ENCODE assay signal across 28 cellular contexts in the genomic region with DNA sequence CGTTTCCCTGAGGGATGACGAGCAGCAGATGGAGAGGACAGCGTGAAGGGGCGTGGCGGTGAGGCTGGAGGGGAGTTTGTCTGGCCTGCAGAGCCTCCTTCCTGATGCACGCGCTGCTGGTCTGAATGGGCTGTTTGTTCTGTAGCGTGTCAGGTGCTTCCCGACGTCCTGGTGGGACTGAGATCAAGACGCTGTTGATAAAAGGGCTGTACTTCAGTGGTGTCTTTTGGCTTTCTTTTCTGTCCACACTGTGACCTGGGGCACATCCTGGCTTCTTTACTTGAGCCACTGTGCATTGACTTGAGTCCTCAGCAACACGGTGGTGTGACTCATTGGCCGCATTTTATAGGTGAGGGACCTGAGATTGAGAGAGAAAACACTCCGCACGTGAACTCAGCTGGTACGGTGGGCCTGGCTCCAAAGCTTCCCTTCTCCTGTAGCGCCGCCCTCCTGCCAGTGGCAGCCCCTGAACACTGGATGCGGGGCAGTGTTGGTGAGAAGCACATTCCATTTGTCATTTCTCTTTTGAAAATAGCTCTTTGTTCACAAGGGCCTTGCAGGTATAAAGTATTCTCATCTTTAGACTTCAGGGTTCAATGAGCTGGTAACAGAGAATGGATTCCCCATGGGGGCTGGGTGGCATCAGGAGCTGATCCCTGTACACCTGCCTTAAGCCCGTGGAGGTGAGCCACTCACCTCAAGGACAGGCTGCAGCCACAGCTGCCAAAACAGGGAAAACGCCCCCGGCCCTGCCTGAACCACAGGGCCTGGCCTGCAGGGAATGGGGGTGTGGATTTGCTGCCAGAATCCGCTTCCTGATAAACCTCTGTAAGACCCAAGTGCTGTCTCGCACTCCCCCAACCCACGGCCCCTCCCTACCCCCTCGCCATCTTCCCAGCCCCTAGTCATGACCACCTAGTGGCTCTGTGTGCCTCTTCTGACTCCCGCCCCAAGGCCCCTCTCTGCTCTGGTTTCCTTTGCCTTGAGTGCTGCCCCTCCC. TPM values are rescaled to one million over a fixed set of nuclear protein-coding genes. Genes with fewer than 3 reads are reported as not detected.
DNase-seq lines count a peak whose midpoint lies in the region; ATAC-seq, FAIRE-seq and TF ChIP-seq lines count a peak whose summit lies in the region.
"Had no signal": no experiment of that assay in that cellular context is flagged by ENCODE, and none has a peak within 500 bp of the region (broad histone marks: within the 10 kb centered on the region; RNA-seq: fewer than 3 reads in every experiment).

No MANE protein-coding gene starts in this region.

- peaks cover 19% of the 10 kb centered on the region for H3K4me1 ChIP-seq in CD8-positive, alpha-beta T cell (ENCODE audit: insufficient read depth, low read length)
- H3K4me1 ChIP-seq in K562 (replicated peaks in 1 of 2; ENCODE audit: control insufficient read depth in 2 of 2, insufficient read depth in 2 of 2, low read length in 2 of 2) (peaks cover 0 to 6% of the 10 kb centered on the region in 2 experiments; a peak in 2 of 5 replicates), colonic mucosa (no peaks in the 10 kb centered on the region)
- H3K4me1 ChIP-seq: SJCRH30, tibial artery had no signal

- in situ Hi-C loops in K562 (cut with MboI) = no loop called here

- no peak for FAIRE-seq in K562 (lab: Jason Lieb, UNC)
- FAIRE-seq: endothelial cell of umbilical vein, G401.6, GM18507 had no signal

- no peaks in the 10 kb centered on the region for H3K27me3 ChIP-seq in CD4-positive, alpha-beta T cell (ENCODE audit: control insufficient read depth, insufficient read depth, low read length)
- no peaks in the 10 kb centered on the region for H3K27me3 ChIP-seq in CD8-positive, alpha-beta T cell (ENCODE audit: insufficient read depth, low read length)
- peaks cover 7 to 45% of the 10 kb centered on the region in 2 experiments; a peak in 4 of 5 replicates for H3K27me3 ChIP-seq in K562 (ENCODE audit: control insufficient read depth in 2 of 2, insufficient read depth in 2 of 2, low read length in 2 of 2)
- no peaks in the 10 kb centered on the region for H3K27me3 ChIP-seq in colonic mucosa
- H3K27me3 ChIP-seq: SJCRH30, tibial artery had no signal

- POLR2A ChIA-PET in CD4-positive, alpha-beta T cell (lab: Charles Lee) = no interaction called here
- POLR2A ChIA-PET in CD8-positive, alpha-beta T cell (lab: Charles Lee) = no interaction called here
- POLR2A ChIA-PET in K562 (lab: Yijun Ruan, JAX) = interaction anchor here (0.7 to 2.3 kb wide), 3 partner anchors 9 to 1037 kb away, joined by 3 to 5 read pairs (median 4); no protein-coding TSS in a partner anchor

- no peak overlapping the region for H3K4me2 ChIP-seq in K562 (ENCODE audit: insufficient read depth, low read length)
- H3K4me2 ChIP-seq: PC-9 had no signal

- peak overlapping the region; percentile 26 for H3K27ac Mint-ChIP-seq in CD4-positive, alpha-beta T cell
- H3K27ac Mint-ChIP-seq in CD8-positive, alpha-beta T cell = peak overlapping the region; percentile 69
- H3K27ac Mint-ChIP-seq in nephron progenitor cell = peak overlapping the region; percentile 10
- H3K27ac Mint-ChIP-seq: activated naive CD4-positive, alpha-beta T cell treated with anti-CD3 and anti-CD28 coated beads, Interleukin-2, amount 10 ng/mL, durations not matched to agents 7 days and 5 days; naive B cell had no signal

- TF ChIP-seq POLR2A in K562 (conservative IDR thresholded peaks at IDR 0.05) = no peak

- no peak overlapping the region for H3K27ac ChIP-seq in CD4-positive, alpha-beta T cell (ENCODE audit: low read depth, low read length)
- H3K27ac ChIP-seq in CD8-positive, alpha-beta T cell (ENCODE audit: low read depth, low read length) = no peak overlapping the region
- H3K27ac ChIP-seq in K562 (ENCODE audit: extremely low read depth, low read depth, low read length) (no peak overlapping the region), colonic mucosa (no peak overlapping the region)
- H3K27ac ChIP-seq: C4-2B, GM23248, PC-9, SJCRH30, tibial artery had no signal

- TF ChIP-seq RAD21 in K562 (CRISPR knock-in tag; conservative IDR thresholded peaks at IDR 0.05 in 1 of 2, IDR thresholded peaks at IDR 0.05 in 1 of 2) = no peak

- H2AFZ ChIP-seq in K562 (ENCODE audit: low read depth, low read length) = no peak overlapping the region
- H2AFZ ChIP-seq: GM23248, PC-9 had no signal

- 35% methylated on average over 26 of the region's 27 CpGs for WGBS in K562 (ENCODE audit: insufficient coverage, low coverage, missing lambda C conversion rate)

- H3K9ac ChIP-seq in K562 (ENCODE audit: insufficient read depth in 1 of 2, low read depth in 2 of 2, low read length in 2 of 2) (peak overlapping the region in 1 of 2 experiments; percentile 52; a peak in 2 of 4 replicates), colonic mucosa (ENCODE audit: low read depth in 2 of 2, low read length in 2 of 2) (no peak overlapping the region)
- H3K9ac ChIP-seq: GM23248 had no signal

- TF ChIP-seq CTCF in CD4-positive, alpha-beta T cell (IDR thresholded peaks at IDR 0.05) = no peak
- TF ChIP-seq CTCF in CD8-positive, alpha-beta T cell (IDR thresholded peaks at IDR 0.05) = no peak
- TF ChIP-seq CTCF in K562 (IDR thresholded peaks at IDR 0.05 in 2 of 3, conservative IDR thresholded peaks at IDR 0.05 in 1 of 3; ENCODE audit: insufficient read depth in 2 of 3, low read depth in 1 of 3, low read length in 3 of 3) (no peak), nephron progenitor cell (IDR thresholded peaks at IDR 0.05) (no peak), colonic mucosa (IDR thresholded peaks at IDR 0.05) (no peak)

- no peaks in the 10 kb centered on the region for H3K9me3 ChIP-seq in CD4-positive, alpha-beta T cell (ENCODE audit: control insufficient read depth, low read length)
- no peaks in the 10 kb centered on the region for H3K9me3 ChIP-seq in CD8-positive, alpha-beta T cell (ENCODE audit: low read length)
- H3K9me3 ChIP-seq in K562 (replicated peaks; ENCODE audit: control insufficient read depth, insufficient read depth, low read depth, low read length) = no peaks in the 10 kb centered on the region
- H3K9me3 ChIP-seq in colonic mucosa = no peaks in the 10 kb centered on the region
- H3K9me3 ChIP-seq: SJCRH30, tibial artery had no signal

- no peaks in the 10 kb centered on the region for H3K27me3 Mint-ChIP-seq in CD4-positive, alpha-beta T cell
- no peaks in the 10 kb centered on the region for H3K27me3 Mint-ChIP-seq in CD8-positive, alpha-beta T cell (ENCODE audit: low read depth)
- peaks cover 2% of the 10 kb centered on the region for H3K27me3 Mint-ChIP-seq in nephron progenitor cell (ENCODE audit: low read depth, poor library complexity)
- H3K27me3 Mint-ChIP-seq: activated naive CD4-positive, alpha-beta T cell treated with anti-CD3 and anti-CD28 coated beads, Interleukin-2, amount 10 ng/mL, durations not matched to agents 7 days and 5 days; naive B cell; T-cell had no signal

- no peak overlapping the region for H3K4me3 ChIP-seq in CD8-positive, alpha-beta T cell (ENCODE audit: low read depth, low read length)
- H3K4me3 ChIP-seq in K562 (no peak overlapping the region), colonic mucosa (no peak overlapping the region)
- H3K4me3 ChIP-seq: GM23248, PC-9, SJCRH30, tibial artery had no signal

- no peaks in the 10 kb centered on the region for H3K9me3 Mint-ChIP-seq in CD4-positive, alpha-beta T cell
- no peaks in the 10 kb centered on the region for H3K9me3 Mint-ChIP-seq in CD8-positive, alpha-beta T cell
- no peaks in the 10 kb centered on the region for H3K9me3 Mint-ChIP-seq in nephron progenitor cell
- H3K9me3 Mint-ChIP-seq: activated naive CD4-positive, alpha-beta T cell treated with anti-CD3 and anti-CD28 coated beads, Interleukin-2, amount 10 ng/mL, durations not matched to agents 7 days and 5 days; activated T-cell treated with anti-CD3 and anti-CD28 coated beads, Interleukin-2, amount 50 U/mL, for 4 hours had no signal

- no peak for ATAC-seq in CD4-positive, alpha-beta T cell (ENCODE audit: poor library complexity)
- no peak for ATAC-seq in CD8-positive, alpha-beta T cell
- ATAC-seq in K562 = no peak; the same call in 1 of the 3 replicates
- ATAC-seq in GM21381 (IDR thresholded peaks at IDR 0.05; ENCODE audit: unreplicated experiment) = no peak
- ATAC-seq in HG03097 (IDR thresholded peaks at IDR 0.05; ENCODE audit: low FRiP score, unreplicated experiment) = no peak
- ATAC-seq: activated T-cell treated with anti-CD3 and anti-CD28 coated beads, Interleukin-2, amount 50 U/mL, for 4 hours; T-cell had no signal

- peaks cover 7% of the 10 kb centered on the region for H3K36me3 ChIP-seq in CD8-positive, alpha-beta T cell (ENCODE audit: insufficient read depth, low read length)
- H3K36me3 ChIP-seq in K562 (ENCODE audit: control insufficient read depth, insufficient read depth, low read length) (peaks cover 20% of the 10 kb centered on the region; the same call in 2 of the 3 replicates), colonic mucosa (peaks cover 10% of the 10 kb centered on the region)
- H3K36me3 ChIP-seq: SJCRH30 had no signal

- H3K36me3 Mint-ChIP-seq in CD4-positive, alpha-beta T cell (ENCODE audit: low read depth) = peaks cover 58% of the 10 kb centered on the region
- H3K36me3 Mint-ChIP-seq in CD8-positive, alpha-beta T cell = peaks cover 71% of the 10 kb centered on the region
- H3K36me3 Mint-ChIP-seq in nephron progenitor cell (ENCODE audit: low read depth) = peaks cover 38% of the 10 kb centered on the region

- intact Hi-C loops in CD4-positive, alpha-beta T cell (cut with DNase I, micrococcal nuclease) = no loop called here
- intact Hi-C loops in CD8-positive, alpha-beta T cell (cut with DNase I, micrococcal nuclease) = no loop called here
- intact Hi-C loops in K562 (cut with micrococcal nuclease) (no loop called here), colonic mucosa (cut with DNase I) (no loop called here)

- no peak for DNase-seq in CD4-positive, alpha-beta T cell
- no peak for DNase-seq in CD8-positive, alpha-beta T cell
- DNase-seq in K562 (ENCODE audit: extremely low read depth in 1 of 4, low spot score in 3 of 4) (no peak), nephron progenitor cell (no peak), colonic mucosa (no peak)
- DNase-seq: activated naive CD4-positive, alpha-beta T cell treated with anti-CD3 and anti-CD28 coated beads, Interleukin-2, amount 10 ng/mL, durations not matched to agents 7 days and 5 days; activated T-cell treated with anti-CD3 and anti-CD28 coated beads, Interleukin-2, amount 50 U/mL, for 4 hours; caudate nucleus; dermis blood vessel endothelial cell; GM23248; KG1; kidney glomerular epithelial cell; mesenchymal stem cell; naive B cell; NCI-H1436 treated with DMSO at 0.1 percent for 48 hours; NCI-H510A; PC-9; SJCRH30; stimulated activated CD4-positive, alpha-beta T cell treated with anti-CD3 and anti-CD28 coated beads, Interleukin-4, amount 100 ng/mL, for 1 hour; stimulated activated naive CD4-positive, alpha-beta T cell treated with Interleukin-2 at 50 U/mL for 16 hours; T-cell had no signal

- BruUV-seq in K562 (replicated peaks; lab: Mats Ljungman, UMichigan) = no TSS peak

- peaks cover 37% of the 10 kb centered on the region for H3K4me1 Mint-ChIP-seq in CD4-positive, alpha-beta T cell (ENCODE audit: low read depth)
- peaks cover 40% of the 10 kb centered on the region for H3K4me1 Mint-ChIP-seq in CD8-positive, alpha-beta T cell (ENCODE audit: low read depth)
- H3K4me1 Mint-ChIP-seq in nephron progenitor cell = peaks cover 11% of the 10 kb centered on the region

- no peak overlapping the region for H3K4me3 Mint-ChIP-seq in CD4-positive, alpha-beta T cell
- no peak overlapping the region for H3K4me3 Mint-ChIP-seq in CD8-positive, alpha-beta T cell
- no peak overlapping the region for H3K4me3 Mint-ChIP-seq in nephron progenitor cell
- H3K4me3 Mint-ChIP-seq: activated naive CD4-positive, alpha-beta T cell treated with anti-CD3 and anti-CD28 coated beads, Interleukin-2, amount 10 ng/mL, durations not matched to agents 7 days and 5 days; activated T-cell treated with anti-CD3 and anti-CD28 coated beads, Interleukin-2, amount 50 U/mL, for 4 hours; naive B cell; T-cell had no signal

- H3K9me1 ChIP-seq in K562 (ENCODE audit: control insufficient read depth, insufficient read depth, low read length) = no peaks in the 10 kb centered on the region

- CTCF ChIA-PET in CD4-positive, alpha-beta T cell (lab: Charles Lee) = no interaction called here
- CTCF ChIA-PET in CD8-positive, alpha-beta T cell (lab: Charles Lee) = interaction anchor here (1.0 to 1.8 kb wide), 6 partner anchors 9 to 168 kb away, joined by 3 to 7 read pairs (median 3); a partner anchor contains a TSS
- CTCF ChIA-PET in K562 (lab: Yijun Ruan, JAX; ENCODE audit: low intra/inter-chr PET ratio) = no interaction called here

- no peak for TF ChIP-seq EP300 in K562 (IDR thresholded peaks at IDR 0.05; ENCODE audit: low read length)

- H4K20me1 ChIP-seq in K562 (replicated peaks; ENCODE audit: control insufficient read depth, insufficient read depth, low read length) = peaks cover 3% of the 10 kb centered on the region; the same call in 1 of the 2 replicates

- H3K79me2 ChIP-seq in K562 (ENCODE audit: control insufficient read depth, insufficient read depth, low read length) = no peaks in the 10 kb centered on the region

RNA-seq across cellular contexts. Expression of a gene that starts 29.2 kb away (rescaled TPM):
- total RNA-seq in CD4-positive, alpha-beta T cell = 10 to 100 TPM; 10.3 to 10.4 TPM
- total RNA-seq in CD8-positive, alpha-beta T cell = 10 to 100 TPM; 14.2 to 15.8 TPM
- total RNA-seq in K562 (2011; cell fraction: chromatin; rRNA removed; ENCODE audit: low replicate concordance) = not detected in 2 replicates
- not detected in 2 replicates for total RNA-seq in K562 (2011; cell fraction: nucleolus; rRNA removed)
- total RNA-seq in K562 (2011; cell fraction: nucleoplasm; rRNA removed) = not detected in 2 replicates
- total RNA-seq in K562 (2014; rRNA removed) (not detected in 2 replicates), K562 (2014; rRNA removed; fragmentation: Illumina TruSeq; extraction: Trizol) (not detected in 2 replicates), K562 (2015; rRNA removed; fragmentation: Illumina TruSeq; extraction: Trizol) (not detected in 2 replicates), K562 (2021) (not detected in 2 replicates), colonic mucosa (1 to 10 TPM; 2.4 to 5.9 TPM)
- polyA plus RNA-seq in K562 (2011; rRNA removed) (not detected in 2 replicates), K562 (2014; fragmentation: Illumina TruSeq; extraction: Trizol) (not detected in 2 replicates), K562 (2014; fragmentation: Nextera tagmentation; extraction: Ambion mirVana) (not detected), K562 (2014; rRNA removed) (not detected in 2 replicates)
- not detected in 2 replicates for polyA plus RNA-seq in K562 (2011; cell fraction: cytosol; rRNA removed)
- polyA plus RNA-seq in K562 (2011; cell fraction: nucleus; rRNA removed) = 0.04 TPM in 1 of 2 replicates, not detected in the other
- 0.10 TPM in 1 of 2 replicates, not detected in the other for polyA plus RNA-seq in K562 (2012)
- not detected in 2 replicates for polyA minus RNA-seq in K562 (2011; rRNA and poly(A)+ RNA removed)
- polyA minus RNA-seq in K562 (2011; cell fraction: cytosol; rRNA and poly(A)+ RNA removed) = not detected in 2 replicates
- not detected in 2 replicates for polyA minus RNA-seq in K562 (2011; cell fraction: nucleus; rRNA and poly(A)+ RNA removed)
- total RNA-seq: dermis blood vessel endothelial cell, PC-9, SJCRH30 had no signal

Comparison
In these comparisons a context has a peak if more than half of its experiments do, and no peak if none do; other contexts are left out.
1. H3K27ac Mint-ChIP-seq: peak in every context shown above with its lines; median percentile 69 in CD8-positive, alpha-beta T cell; 26 in CD4-positive, alpha-beta T cell; 10 in nephron progenitor cell.